13 cellular contexts compared by ENCODE assay signal in genomic region chr13:99311748-99312492, GRCh38. TPM values are rescaled to one million over a fixed set of nuclear protein-coding genes. Genes with fewer than 3 reads are reported as not detected.
DNase-seq lines count a peak whose midpoint lies in the region; ATAC-seq, FAIRE-seq and TF ChIP-seq lines count a peak whose summit lies in the region.
"Had no signal": no experiment of that assay in that cellular context is flagged by ENCODE, and none has a peak within 500 bp of the region (broad histone marks: within the 10 kb centered on the region; RNA-seq: fewer than 3 reads in every experiment).

No MANE protein-coding gene starts in this region.

- H3K27ac ChIP-seq in ACC112 (ENCODE audit: low read depth, low read length) (peak overlapping the region; percentile 91), HCT116 (ENCODE audit: low read depth, low read length) (no peak overlapping the region), GM12878 (ENCODE audit: control insufficient read depth, insufficient read depth) (peak overlapping the region; percentile 93)

- TF ChIP-seq RAD21 in HCT116 (IDR thresholded peaks at IDR 0.05; ENCODE audit: low read depth) (no peak), GM12878 (IDR thresholded peaks at IDR 0.05; ENCODE audit: insufficient read depth, low read depth, low read length) (no peak)

- BruUV-seq in HCT116 (replicated peaks; lab: Mats Ljungman, UMichigan) = no TSS peak
- BruUV-seq in GM12878 (replicated peaks; lab: Mats Ljungman, UMichigan) = no TSS peak

- H3K27me3 ChIP-seq in ACC112 (ENCODE audit: insufficient read depth, low read length) = no peaks in the 10 kb centered on the region
- no peaks in the 10 kb centered on the region for H3K27me3 ChIP-seq in HCT116 (ENCODE audit: insufficient read depth, low read length)
- no peaks in the 10 kb centered on the region for H3K27me3 ChIP-seq in GM12878 (replicated peaks in 1 of 2; ENCODE audit: control insufficient read depth in 2 of 2, insufficient read depth in 2 of 2, low read length in 1 of 2)

- H2AFZ ChIP-seq in ACC112 (ENCODE audit: low read length, unreplicated experiment) (no peak overlapping the region), HCT116 (ENCODE audit: low read depth, low read length, poor library complexity, severe bottlenecking) (no peak overlapping the region), GM12878 (ENCODE audit: control insufficient read depth, low read depth, low read length) (no peak overlapping the region)

- peaks cover 38 to 63% (median 58%) of the 10 kb centered on the region in 3 donors for H3K4me1 Mint-ChIP-seq in naive B cell

- no peak overlapping the region for H3K4me3 Mint-ChIP-seq in naive B cell

- TF ChIP-seq CTCF in HCT116 (IDR thresholded peaks at IDR 0.05 in 2 of 3, conservative IDR thresholded peaks at IDR 0.05 in 1 of 3; ENCODE audit: borderline replicate concordance in 1 of 3, insufficient read depth in 1 of 3, low read depth in 2 of 3, low read length in 2 of 3) (no peak), GM12878 (IDR thresholded peaks at IDR 0.05 in 2 of 3, conservative IDR thresholded peaks at IDR 0.05 in 1 of 3; ENCODE audit: control insufficient read depth in 2 of 3, extremely low read depth in 1 of 3, insufficient read depth in 1 of 3, low read depth in 3 of 3, low read length in 3 of 3) (no peak)

- no peaks in the 10 kb centered on the region for H4K20me1 ChIP-seq in HCT116 (ENCODE audit: insufficient read depth)
- H4K20me1 ChIP-seq in GM12878 (ENCODE audit: control insufficient read depth, insufficient read depth) = no peaks in the 10 kb centered on the region

- CTCF ChIA-PET in HCT116 (lab: Charles Lee) (no interaction called here), GM12878 (lab: Yijun Ruan, JAX) (interaction anchor here (0.8 to 1.6 kb wide), 7 partner anchors 9 to 53 kb away, joined by 3 to 9 read pairs (median 4); no protein-coding TSS in a partner anchor)

- no peak; a peak in 1 of 4 replicates for TF ChIP-seq EP300 in GM12878 (IDR thresholded peaks at IDR 0.05; ENCODE audit: borderline replicate concordance in 1 of 2, control insufficient read depth in 1 of 2, low read depth in 2 of 2, low read length in 2 of 2)

- H3K4me2 ChIP-seq in HCT116 (ENCODE audit: low read length) = peak overlapping the region; percentile 40
- peak overlapping the region; percentile 77 for H3K4me2 ChIP-seq in GM12878 (ENCODE audit: control insufficient read depth, insufficient read depth)

- TF ChIP-seq POLR2A in HCT116 (IDR thresholded peaks at IDR 0.05; ENCODE audit: borderline replicate concordance, extremely low read depth, insufficient read depth, insufficient read length) (no peak), GM12878 (IDR thresholded peaks at IDR 0.05; ENCODE audit: low read depth, low read length) (no peak; the same call in 1 of the 2 replicates)

- H3K4me1 ChIP-seq in ACC112 (ENCODE audit: control insufficient read depth, insufficient read depth, low read length, unreplicated experiment) (peaks cover 74% of the 10 kb centered on the region), HCT116 (ENCODE audit: control insufficient read depth in 1 of 2, insufficient read depth in 2 of 2, low read length in 2 of 2) (peaks cover 72 to 95% of the 10 kb centered on the region in 2 experiments), GM12878 (ENCODE audit: control insufficient read depth, insufficient read depth, low read length) (peaks cover 52% of the 10 kb centered on the region)

- RAD21 ChIA-PET in HCT116 (lab: Charles Lee; ENCODE audit: low non-redundant PET in 1 of 2, low total read pairs in 2 of 2, uncharacterized antibody in 2 of 2, unreplicated experiment in 2 of 2) (no interaction called here), GM12878 (lab: Charles Lee; ENCODE audit: unreplicated experiment) (interaction anchor here (0.9 to 2.8 kb wide), 12 partner anchors 10 to 124 kb away, joined by 3 to 17 read pairs (median 4); no protein-coding TSS in a partner anchor)

- H3K36me3 Mint-ChIP-seq in naive B cell = peaks cover 20 to 29% of the 10 kb centered on the region in 2 donors

- POLR2A ChIA-PET in HCT116 (lab: Charles Lee) (interaction anchor here (1.0 kb wide), 1 partner anchor 10 kb away, joined by 3 read pairs; no protein-coding TSS in a partner anchor), GM12878 (lab: Charles Lee) (interaction anchor here (0.7 to 2.1 kb wide), 7 partner anchors 8 to 51 kb away, joined by 3 to 8 read pairs (median 3); no protein-coding TSS in a partner anchor)

- no peaks in the 10 kb centered on the region for H3K9me3 ChIP-seq in HCT116 (ENCODE audit: control insufficient read depth in 1 of 2, insufficient read depth in 1 of 2, low read depth in 1 of 2, low read length in 2 of 2)
- H3K9me3 ChIP-seq in GM12878 (replicated peaks; ENCODE audit: control insufficient read depth, insufficient read depth, low read length) = no peaks in the 10 kb centered on the region

- in situ Hi-C loops in GM12878 (cut with MboI) = no loop called here

- over 99% methylated on average over 10 of the region's 10 CpGs for WGBS in GM12878 (ENCODE audit: insufficient coverage, insufficient replicate concordance, low lambda C conversion rate, missing lambda C conversion rate)

- H3K4me3 ChIP-seq in ACC112 (ENCODE audit: low read depth, low read length) = no peak overlapping the region
- no peak overlapping the region for H3K4me3 ChIP-seq in HCT116 (replicated peaks in 1 of 2; ENCODE audit: low read depth in 1 of 2, low read length in 2 of 2)
- no peak overlapping the region for H3K4me3 ChIP-seq in GM12878

- intact Hi-C loops in HCT116 (cut with micrococcal nuclease) (no loop called here), GM12878 (cut with micrococcal nuclease; ENCODE audit: unreplicated experiment) (no loop called here)

- DNase-seq in HCT116 (ENCODE audit: low read depth, low spot score) (no peak), GM12878 (ENCODE audit: low read depth, low spot score) (no peak), naive B cell (no peak), DMS53 treated with DMSO at 0.1 percent for 48 hours (lab: John Stamatoyannopoulos, UW; ENCODE audit: unreplicated experiment) (no peak), NCI-H128 (lab: John Stamatoyannopoulos, UW; ENCODE audit: unreplicated experiment) (no peak)
- DNase-seq: DND-41, NCI-H2081 treated with DMSO at 0.1 percent for 48 hours had no signal

- peaks cover 3% of the 10 kb centered on the region; the same call in 1 of the 2 replicates for H3K36me3 ChIP-seq in ACC112 (ENCODE audit: insufficient read depth, low read length)
- H3K36me3 ChIP-seq in HCT116 (ENCODE audit: control insufficient read depth in 1 of 2, insufficient read depth in 2 of 2, low read length in 2 of 2) = 0 out of 4 replicates have a peak, but pooled peaks cover 0 to 6% of the 10 kb centered on the region in 2 experiments
- H3K36me3 ChIP-seq in GM12878 (ENCODE audit: control insufficient read depth in 2 of 2, insufficient read depth in 2 of 2, low read length in 1 of 2) = peaks cover 0 to 5% of the 10 kb centered on the region in 2 experiments; a peak in 1 of 4 replicates

- no peak for FAIRE-seq in GM12878 (lab: Jason Lieb, UNC)
- FAIRE-seq: keratinocyte had no signal

- H3K79me2 ChIP-seq in ACC112 (ENCODE audit: control insufficient read depth, insufficient read depth, low read length, unreplicated experiment) (peaks cover 3% of the 10 kb centered on the region), HCT116 (ENCODE audit: insufficient read depth, low read length) (peaks cover 24% of the 10 kb centered on the region; the same call in 1 of the 2 replicates), GM12878 (ENCODE audit: control insufficient read depth, insufficient read depth, low read length) (peaks cover 61% of the 10 kb centered on the region)

- H3K27ac Mint-ChIP-seq in naive B cell = peak overlapping the region in 4 of 6 donors; percentile 17 to 53 (median 40)

- no peaks in the 10 kb centered on the region for H3K9me2 ChIP-seq in HCT116 (ENCODE audit: insufficient read depth)

- SMC1A ChIA-PET in GM12878 (lab: Charles Lee; ENCODE audit: uncharacterized antibody, unreplicated experiment) = interaction anchor here (0.7 to 3.5 kb wide), 16 partner anchors 8 to 76 kb away, joined by 3 to 28 read pairs (median 4); no protein-coding TSS in a partner anchor

- H3K9ac ChIP-seq in HCT116 (ENCODE audit: low read length) = 0 out of 2 replicates have a peak overlapping the region, but pooled peaks have one; percentile 36
- peak overlapping the region; percentile 24 for H3K9ac ChIP-seq in GM12878 (ENCODE audit: control insufficient read depth, insufficient read depth, low read length)

- no peaks in the 10 kb centered on the region for H3K9me3 Mint-ChIP-seq in naive B cell

- ATAC-seq in HCT116 = no peak
- no peak for ATAC-seq in GM12878
- ATAC-seq in naive B cell (ENCODE audit: low read depth in 2 of 2) = no peak
- no peak for ATAC-seq in HG03095 (IDR thresholded peaks at IDR 0.05; ENCODE audit: unreplicated experiment)
- no peak for ATAC-seq in GM18517 (IDR thresholded peaks at IDR 0.05; ENCODE audit: unreplicated experiment)

- no peaks in the 10 kb centered on the region for H3K27me3 Mint-ChIP-seq in naive B cell

RNA-seq across cellular contexts. Expression of gene GPR183, which starts 4.7 kb away (rescaled TPM):
- total RNA-seq in HCT116 (2021; ENCODE audit: unreplicated experiment) = 0.30 TPM
- 0.13 and 0.19 TPM in 2 replicates for polyA plus RNA-seq in HCT116 (2012)
- total RNA-seq in GM12878 (2013; cell fraction: nucleolus; rRNA removed) = 568 and 600 TPM in 2 replicates
- 200 and 238 TPM in 2 replicates for total RNA-seq in GM12878 (2014; rRNA removed)
- 224 and 226 TPM in 2 replicates for total RNA-seq in GM12878 (2014; rRNA removed; fragmentation: Illumina TruSeq; extraction: Trizol)
- total RNA-seq in GM12878 (2021) = 138 TPM in 2 replicates
- polyA plus RNA-seq in GM12878 (2011; ENCODE audit: low read depth) = 73.1 TPM
- 275 and 360 TPM in 2 replicates for polyA plus RNA-seq in GM12878 (2011; rRNA removed)
- polyA plus RNA-seq in GM12878 (2011; cell fraction: cytosol; rRNA removed) = 142 and 158 TPM in 2 replicates
- 78.0 and 100 TPM in 2 replicates for polyA plus RNA-seq in GM12878 (2011; cell fraction: nucleus; rRNA removed)
- 60.7 and 150 TPM in 2 replicates for polyA plus RNA-seq in GM12878 (2012)
- polyA plus RNA-seq in GM12878 (2014; fragmentation: Illumina TruSeq; extraction: Trizol) = 283 and 347 TPM in 2 replicates
- 100 to 1,000 TPM; 333 to 669 TPM for polyA plus RNA-seq in GM12878 (2014; fragmentation: Nextera tagmentation; extraction: Ambion mirVana)
- polyA plus RNA-seq in GM12878 (2014; rRNA removed) = 112 and 134 TPM in 2 replicates
- polyA plus RNA-seq in GM12878 (2016; fragmentation: Nextera tagmentation; extraction: Ambion mirVana) = 100 to 1,000 TPM; 209 to 225 TPM
- polyA minus RNA-seq in GM12878 (2011; rRNA and poly(A)+ RNA removed) = 163 and 244 TPM in 2 replicates
- 51.7 and 55.7 TPM in 2 replicates for polyA minus RNA-seq in GM12878 (2011; cell fraction: cytosol; rRNA and poly(A)+ RNA removed)
- polyA minus RNA-seq in GM12878 (2011; cell fraction: nucleus; rRNA and poly(A)+ RNA removed) = 52.0 and 53.2 TPM in 2 replicates
- 100 to 1,000 TPM in 5 of 6 donors, 10 to 100 TPM in 1; 98.3 to 487 (median 158) TPM for polyA plus RNA-seq in naive B cell (ENCODE audit: low read depth in 6 of 6)
- total RNA-seq: H7, pulmonary artery endothelial cell had no signal
- polyA plus RNA-seq: keratinocyte had no signal

RNA-seq across cellular contexts. Expression of gene GPR18, which starts 53.7 kb away (rescaled TPM):
- total RNA-seq in HCT116 (2021; ENCODE audit: unreplicated experiment) = not detected
- 0.05 and 0.09 TPM in 2 replicates for polyA plus RNA-seq in HCT116 (2012)
- 1.7 and 2.5 TPM in 2 replicates for total RNA-seq in GM12878 (2013; cell fraction: nucleolus; rRNA removed)
- 4.9 and 5.1 TPM in 2 replicates for total RNA-seq in GM12878 (2014; rRNA removed)
- total RNA-seq in GM12878 (2014; rRNA removed; fragmentation: Illumina TruSeq; extraction: Trizol) = 5.3 and 6.2 TPM in 2 replicates
- total RNA-seq in GM12878 (2021) = 3.9 and 4.8 TPM in 2 replicates
- 2.3 TPM for polyA plus RNA-seq in GM12878 (2011; ENCODE audit: low read depth)
- 12.9 and 20.6 TPM in 2 replicates for polyA plus RNA-seq in GM12878 (2011; rRNA removed)
- polyA plus RNA-seq in GM12878 (2011; cell fraction: cytosol; rRNA removed) = 8.3 and 9.1 TPM in 2 replicates
- 8.1 and 9.8 TPM in 2 replicates for polyA plus RNA-seq in GM12878 (2011; cell fraction: nucleus; rRNA removed)
- polyA plus RNA-seq in GM12878 (2012) = 1.4 and 2.2 TPM in 2 replicates
- polyA plus RNA-seq in GM12878 (2014; fragmentation: Illumina TruSeq; extraction: Trizol) = 8.4 and 12.7 TPM in 2 replicates
- 1 to 10 TPM; 3.9 to 8.4 TPM for polyA plus RNA-seq in GM12878 (2014; fragmentation: Nextera tagmentation; extraction: Ambion mirVana)
- polyA plus RNA-seq in GM12878 (2014; rRNA removed) = 3.3 and 4.4 TPM in 2 replicates
- 1 to 10 TPM; 4.3 to 5.5 TPM for polyA plus RNA-seq in GM12878 (2016; fragmentation: Nextera tagmentation; extraction: Ambion mirVana)
- polyA minus RNA-seq in GM12878 (2011; rRNA and poly(A)+ RNA removed) = 18.5 and 26.6 TPM in 2 replicates
- 5.2 and 5.4 TPM in 2 replicates for polyA minus RNA-seq in GM12878 (2011; cell fraction: cytosol; rRNA and poly(A)+ RNA removed)
- 7.4 and 9.3 TPM in 2 replicates for polyA minus RNA-seq in GM12878 (2011; cell fraction: nucleus; rRNA and poly(A)+ RNA removed)
- polyA plus RNA-seq in naive B cell (ENCODE audit: low read depth in 6 of 6) = 100 to 1,000 TPM in 5 of 6 donors, 10 to 100 TPM in 1; 70.6 to 229 (median 135) TPM
- total RNA-seq: pulmonary artery endothelial cell had no signal
- polyA plus RNA-seq: keratinocyte had no signal

Comparison
In these comparisons a context has a peak if more than half of its experiments do, and no peak if none do; other contexts are left out.
1. RNA of gene GPR183, which starts 4.7 kb away (total RNA-seq): 138 to 600 TPM in GM12878; 0.30 TPM in HCT116 (single experiment); every median in the first group is over 100 times any median in the second.